40 cellular contexts compared by ENCODE assay signal in genomic region chr19:4189641-4190040, GRCh38. TPM values are rescaled to one million over a fixed set of nuclear protein-coding genes. Genes with fewer than 3 reads are reported as not detected.
"Had no signal": no experiment of that assay in that cellular context is flagged by ENCODE, and none has a peak within 500 bp of the region (broad histone marks: within the 10 kb centered on the region; RNA-seq: fewer than 3 reads in every experiment).

No MANE protein-coding gene starts in this region.

- H3K36me3 Mint-ChIP-seq: activated CD4-positive, alpha-beta memory T cell treated with anti-CD3 and anti-CD28 coated beads for 36 hours; activated naive CD4-positive, alpha-beta T cell treated with anti-CD3 and anti-CD28 coated beads, Interleukin-2, amount 50 U/mL, for 72 hours; activated naive CD8-positive, alpha-beta T cell treated with anti-CD3 and anti-CD28 coated beads for 36 hours had no signal

- H3K27ac ChIP-seq: adrenal gland, body of pancreas, brain microvascular endothelial cell, breast epithelium, VCaP had no signal

- ATAC-seq: activated CD8-positive, alpha-beta T cell treated with anti-CD3 and anti-CD28 coated beads for 36 hours; activated naive CD4-positive, alpha-beta T cell treated with anti-CD3 and anti-CD28 coated beads, Interleukin-2, amount 50 U/mL, for 72 hours; activated T-cell treated with anti-CD3 and anti-CD28 coated beads, Interleukin-2, amount 50 U/mL, for 4 hours; activated T-cell treated with anti-CD3 and anti-CD28 coated beads, Interleukin-2, amount 50 U/mL, for 72 hours; activated T-helper 17 cell treated with anti-CD3 and anti-CD28 coated beads, Interleukin-2, amount 50 U/mL, for 72 hours; body of pancreas had no signal

- H3K9me3 Mint-ChIP-seq: activated B cell treated with CpG ODN at 0.5 μM for 24 hours; activated CD4-positive, alpha-beta memory T cell treated with anti-CD3 and anti-CD28 coated beads for 36 hours; activated CD4-positive, alpha-beta T cell treated with anti-CD3 and anti-CD28 coated beads, Interleukin-2, amount 10 ng/mL, durations not matched to agents 24 days and 14 days; activated CD8-positive, alpha-beta T cell treated with anti-CD3 and anti-CD28 coated beads for 36 hours; activated naive CD4-positive, alpha-beta T cell treated with anti-CD3 and anti-CD28 coated beads for 36 hours; activated naive CD4-positive, alpha-beta T cell treated with anti-CD3 and anti-CD28 coated beads, Interleukin-2, amount 50 U/mL, for 72 hours; activated naive CD8-positive, alpha-beta T cell treated with anti-CD3 and anti-CD28 coated beads for 36 hours; activated T-cell treated with anti-CD3 and anti-CD28 coated beads, Interleukin-2, amount 50 U/mL, for 4 hours; activated T-cell treated with anti-CD3 and anti-CD28 coated beads, Interleukin-2, amount 50 U/mL, for 72 hours; activated T-helper 1 cell treated with anti-CD3 and anti-CD28 coated beads, Interleukin-12 subunit alpha, Interleukin-12 subunit beta, Interleukin-2, Interleukin-4 antibody, amounts not matched to agents 30 ng/mL and 10 ng/mL and 1 ng/mL, durations not matched to agents 14 hours and 24 hours and 36 hours; activated T-helper 17 cell treated with anti-CD3 and anti-CD28 coated beads, Interleukin-2, amount 50 U/mL, for 72 hours; T-helper 1 cell treated with Interleukin-12 subunit alpha and Interleukin-12 subunit beta and Interleukin-4 antibody, amounts not matched to agents 30 μg/mL and 1 μg/mL, for 36 hours; T-helper 2 cell treated with Interferon-gamma antibody and Interleukin-4, amounts not matched to agents 5 μg/mL and 100 μg/mL, for 36 hours had no signal

- H3K36me3 ChIP-seq: adrenal gland, brain microvascular endothelial cell, breast epithelium had no signal

- H3K4me3 Mint-ChIP-seq: activated B cell treated with CpG ODN at 0.5 μM for 24 hours; activated CD4-positive, alpha-beta memory T cell treated with anti-CD3 and anti-CD28 coated beads for 36 hours; activated CD4-positive, alpha-beta T cell treated with anti-CD3 and anti-CD28 coated beads, Interleukin-2, amount 10 ng/mL, durations not matched to agents 24 days and 14 days; activated CD8-positive, alpha-beta T cell treated with anti-CD3 and anti-CD28 coated beads for 36 hours; activated naive CD4-positive, alpha-beta T cell treated with anti-CD3 and anti-CD28 coated beads for 36 hours; activated naive CD8-positive, alpha-beta T cell treated with anti-CD3 and anti-CD28 coated beads for 36 hours; activated T-cell treated with anti-CD3 and anti-CD28 coated beads, Interleukin-2, amount 50 U/mL, for 4 hours; activated T-cell treated with anti-CD3 and anti-CD28 coated beads, Interleukin-2, amount 50 U/mL, for 72 hours; activated T-helper 1 cell treated with anti-CD3 and anti-CD28 coated beads, Interleukin-12 subunit alpha, Interleukin-12 subunit beta, Interleukin-2, Interleukin-4 antibody, amounts not matched to agents 30 ng/mL and 10 ng/mL and 1 ng/mL, durations not matched to agents 14 hours and 24 hours and 36 hours; activated T-helper 17 cell treated with anti-CD3 and anti-CD28 coated beads, Interleukin-2, amount 50 U/mL, for 72 hours; T-helper 1 cell treated with Interleukin-12 subunit alpha and Interleukin-12 subunit beta and Interleukin-4 antibody, amounts not matched to agents 30 μg/mL and 1 μg/mL, for 36 hours; T-helper 2 cell treated with Interferon-gamma antibody and Interleukin-4, amounts not matched to agents 5 μg/mL and 100 μg/mL, for 36 hours had no signal

- H3K27me3 ChIP-seq: body of pancreas had no signal

- DNase-seq: activated B cell treated with CpG ODN at 0.5 μM for 24 hours; activated CD4-positive, alpha-beta memory T cell treated with anti-CD3 and anti-CD28 coated beads for 36 hours; activated CD4-positive, alpha-beta T cell treated with anti-CD3 and anti-CD28 coated beads for 4 hours; activated CD4-positive, alpha-beta T cell treated with anti-CD3 and anti-CD28 coated beads, Interleukin-2, amount 10 ng/mL, durations not matched to agents 24 days and 14 days; activated CD4-positive, alpha-beta T cell treated with anti-CD3 and anti-CD28 coated beads, Interleukin-2, amount 50 U/mL, for 1 hour; activated CD4-positive, alpha-beta T cell treated with anti-CD3 and anti-CD28 coated beads, Interleukin-2, amount 50 U/mL, for 4 hours; activated CD4-positive, CD25-positive, alpha-beta regulatory T cell treated with anti-CD3 and anti-CD28 coated beads, Interleukin-2, amount 50 U/mL, for 72 hours; activated CD8-positive, alpha-beta memory T cell treated with anti-CD3 and anti-CD28 coated beads, Interleukin-2, amount 50 U/mL, for 4 hours; activated CD8-positive, alpha-beta T cell treated with anti-CD3 and anti-CD28 coated beads for 36 hours; activated effector memory CD4-positive, alpha-beta T cell treated with anti-CD3 and anti-CD28 coated beads, Interleukin-2, amount 50 U/mL, for 16 hours; activated gamma-delta T cell treated with Interleukin-2 at 50 U/mL for 16 hours; activated naive CD4-positive, alpha-beta T cell; activated naive CD4-positive, alpha-beta T cell treated with anti-CD3 and anti-CD28 coated beads for 36 hours; activated naive CD4-positive, alpha-beta T cell treated with anti-CD3 and anti-CD28 coated beads, Interleukin-2, amount 50 U/mL, for 16 hours; activated naive CD8-positive, alpha-beta T cell treated with anti-CD3 and anti-CD28 coated beads for 36 hours; activated T-cell treated with anti-CD3 and anti-CD28 coated beads for 4 hours; activated T-cell treated with anti-CD3 and anti-CD28 coated beads, Interleukin-2, amount 50 U/mL, for 1 hour; activated T-cell treated with anti-CD3 and anti-CD28 coated beads, Interleukin-2, amount 50 U/mL, for 4 hours; activated T-cell treated with anti-CD3 and anti-CD28 coated beads, Interleukin-2, amount 50 U/mL, for 72 hours; adrenal gland; amniotic stem cell; aorta; body of pancreas; brain microvascular endothelial cell; central memory CD4-positive, alpha-beta T cell; T-helper 1 cell; T-helper 2 cell; T-helper 9 cell had no signal

- H3K4me1 Mint-ChIP-seq: activated B cell treated with CpG ODN at 0.5 μM for 24 hours; activated naive CD8-positive, alpha-beta T cell treated with anti-CD3 and anti-CD28 coated beads for 36 hours; activated T-helper 17 cell treated with anti-CD3 and anti-CD28 coated beads, Interleukin-2, amount 50 U/mL, for 72 hours had no signal

- H3K4me3 ChIP-seq: adrenal gland, body of pancreas, breast epithelium had no signal

- H3K27ac Mint-ChIP-seq: activated B cell treated with CpG ODN at 0.5 μM for 24 hours; activated CD4-positive, alpha-beta memory T cell treated with anti-CD3 and anti-CD28 coated beads for 36 hours; activated CD4-positive, alpha-beta T cell treated with anti-CD3 and anti-CD28 coated beads, Interleukin-2, amount 10 ng/mL, durations not matched to agents 24 days and 14 days; activated CD8-positive, alpha-beta T cell treated with anti-CD3 and anti-CD28 coated beads for 36 hours; activated naive CD4-positive, alpha-beta T cell treated with anti-CD3 and anti-CD28 coated beads for 36 hours; activated naive CD4-positive, alpha-beta T cell treated with anti-CD3 and anti-CD28 coated beads, Interleukin-2, amount 50 U/mL, for 72 hours; activated naive CD8-positive, alpha-beta T cell treated with anti-CD3 and anti-CD28 coated beads for 36 hours; activated T-cell treated with anti-CD3 and anti-CD28 coated beads, Interleukin-2, amount 50 U/mL, for 72 hours; activated T-helper 1 cell treated with anti-CD3 and anti-CD28 coated beads, Interleukin-12 subunit alpha, Interleukin-12 subunit beta, Interleukin-2, Interleukin-4 antibody, amounts not matched to agents 30 ng/mL and 10 ng/mL and 1 ng/mL, durations not matched to agents 14 hours and 24 hours and 36 hours; activated T-helper 17 cell treated with anti-CD3 and anti-CD28 coated beads, Interleukin-2, amount 50 U/mL, for 72 hours; T-helper 1 cell treated with Interleukin-12 subunit alpha and Interleukin-12 subunit beta and Interleukin-4 antibody, amounts not matched to agents 30 μg/mL and 1 μg/mL, for 36 hours; T-helper 2 cell treated with Interferon-gamma antibody and Interleukin-4, amounts not matched to agents 5 μg/mL and 100 μg/mL, for 36 hours had no signal

- H3K4me1 ChIP-seq: adrenal gland, breast epithelium had no signal

- H3K9me3 ChIP-seq: adrenal gland, body of pancreas, breast epithelium had no signal

- FAIRE-seq: astrocyte, TTC549 had no signal

RNA-seq across cellular contexts. Expression of gene CREB3L3, which starts 36.2 kb away (rescaled TPM):
- total RNA-seq: activated B cell treated with CpG ODN at 0.5 μM for 24 hours; activated CD4-positive, alpha-beta memory T cell treated with anti-CD3 and anti-CD28 coated beads for 36 hours; activated CD4-positive, alpha-beta T cell treated with anti-CD3 and anti-CD28 coated beads, Interleukin-2, amount 10 ng/mL, durations not matched to agents 24 days and 14 days; activated CD8-positive, alpha-beta memory T cell treated with anti-CD3 and anti-CD28 coated beads for 36 hours; activated CD8-positive, alpha-beta T cell treated with anti-CD3 and anti-CD28 coated beads for 36 hours; activated naive CD4-positive, alpha-beta T cell treated with anti-CD3 and anti-CD28 coated beads for 36 hours; activated naive CD8-positive, alpha-beta T cell treated with anti-CD3 and anti-CD28 coated beads for 36 hours; aorta; astrocyte; breast epithelium; cardiac septum; cerebellum had no signal

RNA-seq across cellular contexts. Expression of gene EBI3, which starts 39.7 kb away (rescaled TPM):
- total RNA-seq: cardiac septum had no signal
